ENCODE assay signal across 1 cellular context in genomic region chr17:50396261-50397110, GRCh38.
TF ChIP-seq lines count a peak whose summit lies in the region.

No MANE protein-coding gene starts in this region.

TF ChIP-seq in WTC11, 78 proteins besides CTCF, POLR2A, EP300 and RAD21 (continued from another document):
- TF ChIP-seq, protein P1, sequence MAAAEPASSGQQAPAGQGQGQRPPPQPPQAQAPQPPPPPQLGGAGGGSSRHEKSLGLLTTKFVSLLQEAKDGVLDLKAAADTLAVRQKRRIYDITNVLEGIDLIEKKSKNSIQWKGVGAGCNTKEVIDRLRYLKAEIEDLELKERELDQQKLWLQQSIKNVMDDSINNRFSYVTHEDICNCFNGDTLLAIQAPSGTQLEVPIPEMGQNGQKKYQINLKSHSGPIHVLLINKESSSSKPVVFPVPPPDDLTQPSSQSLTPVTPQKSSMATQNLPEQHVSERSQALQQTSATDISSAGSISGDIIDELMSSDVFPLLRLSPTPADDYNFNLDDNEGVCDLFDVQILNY (CRISPR knock-in tag; IDR thresholded peaks at IDR 0.05) = no peak
- no peak for TF ChIP-seq SOX15 (CRISPR knock-in tag; IDR thresholded peaks at IDR 0.05)
- TF ChIP-seq, protein P2, sequence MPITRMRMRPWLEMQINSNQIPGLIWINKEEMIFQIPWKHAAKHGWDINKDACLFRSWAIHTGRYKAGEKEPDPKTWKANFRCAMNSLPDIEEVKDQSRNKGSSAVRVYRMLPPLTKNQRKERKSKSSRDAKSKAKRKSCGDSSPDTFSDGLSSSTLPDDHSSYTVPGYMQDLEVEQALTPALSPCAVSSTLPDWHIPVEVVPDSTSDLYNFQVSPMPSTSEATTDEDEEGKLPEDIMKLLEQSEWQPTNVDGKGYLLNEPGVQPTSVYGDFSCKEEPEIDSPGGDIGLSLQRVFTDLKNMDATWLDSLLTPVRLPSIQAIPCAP (CRISPR knock-in tag; IDR thresholded peaks at IDR 0.05) = no peak
- no peak for TF ChIP-seq MYBL2 (CRISPR knock-in tag; IDR thresholded peaks at IDR 0.05)
- no peak for TF ChIP-seq ZNF138 (CRISPR knock-in tag; conservative IDR thresholded peaks at IDR 0.05)
- no peak for TF ChIP-seq GABPB1 (CRISPR knock-in tag; IDR thresholded peaks at IDR 0.05)
- TF ChIP-seq TP53 (CRISPR knock-in tag; IDR thresholded peaks at IDR 0.05) = no peak
- TF ChIP-seq MXD4 (CRISPR knock-in tag; IDR thresholded peaks at IDR 0.05; ENCODE audit: borderline replicate concordance) = no peak
- no peak for TF ChIP-seq USF1 (CRISPR knock-in tag; IDR thresholded peaks at IDR 0.05)
- TF ChIP-seq TEAD1 (CRISPR knock-in tag; IDR thresholded peaks at IDR 0.05) = no peak
- TF ChIP-seq ZNF532 (CRISPR knock-in tag; IDR thresholded peaks at IDR 0.05; ENCODE audit: borderline replicate concordance) = no peak
- TF ChIP-seq, protein P3, sequence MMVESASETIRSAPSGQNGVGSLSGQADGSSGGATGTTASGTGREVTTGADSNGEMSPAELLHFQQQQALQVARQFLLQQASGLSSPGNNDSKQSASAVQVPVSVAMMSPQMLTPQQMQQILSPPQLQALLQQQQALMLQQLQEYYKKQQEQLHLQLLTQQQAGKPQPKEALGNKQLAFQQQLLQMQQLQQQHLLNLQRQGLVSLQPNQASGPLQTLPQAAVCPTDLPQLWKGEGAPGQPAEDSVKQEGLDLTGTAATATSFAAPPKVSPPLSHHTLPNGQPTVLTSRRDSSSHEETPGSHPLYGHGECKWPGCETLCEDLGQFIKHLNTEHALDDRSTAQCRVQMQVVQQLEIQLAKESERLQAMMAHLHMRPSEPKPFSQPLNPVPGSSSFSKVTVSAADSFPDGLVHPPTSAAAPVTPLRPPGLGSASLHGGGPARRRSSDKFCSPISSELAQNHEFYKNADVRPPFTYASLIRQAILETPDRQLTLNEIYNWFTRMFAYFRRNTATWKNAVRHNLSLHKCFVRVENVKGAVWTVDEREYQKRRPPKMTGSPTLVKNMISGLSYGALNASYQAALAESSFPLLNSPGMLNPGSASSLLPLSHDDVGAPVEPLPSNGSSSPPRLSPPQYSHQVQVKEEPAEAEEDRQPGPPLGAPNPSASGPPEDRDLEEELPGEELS (CRISPR knock-in tag; IDR thresholded peaks at IDR 0.05) = no peak
- no peak for TF ChIP-seq SP1 (CRISPR knock-in tag; conservative IDR thresholded peaks at IDR 0.05)
- no peak for TF ChIP-seq AR (CRISPR knock-in tag; IDR thresholded peaks at IDR 0.05)
- TF ChIP-seq, protein P4, sequence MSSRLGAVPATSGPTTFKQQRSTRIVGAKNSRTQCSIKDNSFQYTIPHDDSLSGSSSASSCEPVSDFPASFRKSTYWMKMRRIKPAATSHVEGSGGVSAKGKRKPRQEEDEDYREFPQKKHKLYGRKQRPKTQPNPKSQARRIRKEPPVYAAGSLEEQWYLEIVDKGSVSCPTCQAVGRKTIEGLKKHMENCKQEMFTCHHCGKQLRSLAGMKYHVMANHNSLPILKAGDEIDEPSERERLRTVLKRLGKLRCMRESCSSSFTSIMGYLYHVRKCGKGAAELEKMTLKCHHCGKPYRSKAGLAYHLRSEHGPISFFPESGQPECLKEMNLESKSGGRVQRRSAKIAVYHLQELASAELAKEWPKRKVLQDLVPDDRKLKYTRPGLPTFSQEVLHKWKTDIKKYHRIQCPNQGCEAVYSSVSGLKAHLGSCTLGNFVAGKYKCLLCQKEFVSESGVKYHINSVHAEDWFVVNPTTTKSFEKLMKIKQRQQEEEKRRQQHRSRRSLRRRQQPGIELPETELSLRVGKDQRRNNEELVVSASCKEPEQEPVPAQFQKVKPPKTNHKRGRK (CRISPR knock-in tag; IDR thresholded peaks at IDR 0.05; ENCODE audit: borderline replicate concordance) = no peak
